In the genomic region with DNA sequence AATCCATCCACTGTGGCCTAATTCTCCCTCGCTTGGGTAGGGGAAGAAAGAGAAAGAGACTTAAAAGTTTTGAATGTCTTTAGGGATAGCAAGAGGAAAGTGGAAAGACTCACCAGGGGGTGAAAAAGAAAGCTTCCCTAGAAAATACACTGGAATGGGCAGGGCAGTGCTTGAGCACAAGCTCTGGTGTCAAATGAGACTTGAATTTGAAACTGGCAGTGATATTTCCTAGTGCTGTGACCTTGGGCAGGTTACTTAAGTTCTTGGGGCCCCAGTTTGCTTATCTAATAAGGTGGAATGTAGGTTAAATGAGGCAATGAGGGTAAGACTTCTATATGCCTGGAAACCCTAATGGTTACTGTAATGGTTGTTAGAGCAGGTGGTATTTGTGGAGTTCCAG, we compare ENCODE assay signal across 19 cellular contexts.
DNase-seq lines count a peak whose midpoint lies in the region; ATAC-seq and TF ChIP-seq lines count a peak whose summit lies in the region.
"Had no signal": no experiment of that assay in that cellular context is flagged by ENCODE, and none has a peak within 500 bp of the region (broad histone marks: within the 10 kb centered on the region; RNA-seq: fewer than 3 reads in every experiment).

No MANE protein-coding gene starts in this region.

- no peak overlapping the region for H3K27ac ChIP-seq in H9 (ENCODE audit: insufficient read length, low read depth, low read length)
- H3K27ac ChIP-seq in colonic mucosa = peak overlapping the region; percentile 57
- no peak overlapping the region for H3K27ac ChIP-seq in neural progenitor cell
- H3K27ac ChIP-seq: PC-9 had no signal

- H3T11ph ChIP-seq in H9 (ENCODE audit: low read length) = no peak overlapping the region

- H4K91ac ChIP-seq in H9 (ENCODE audit: insufficient read length, low read depth, low read length) = no peak overlapping the region

- no peaks in the 10 kb centered on the region for H3K79me1 ChIP-seq in H9 (ENCODE audit: insufficient read depth, low read depth, low read length, poor library complexity, severe bottlenecking)

- H3K36me3 ChIP-seq in colonic mucosa = no peaks in the 10 kb centered on the region
- H3K36me3 ChIP-seq in neural progenitor cell = no peaks in the 10 kb centered on the region
- H3K36me3 ChIP-seq: BE2C, HAP-1 had no signal

- H3K27ac Mint-ChIP-seq in H9 (no peak overlapping the region), neural progenitor cell (peak overlapping the region; percentile 58), progenitor cell of endocrine pancreas (no peak overlapping the region)

- H3K4ac ChIP-seq in H9 (ENCODE audit: low read depth, low read length) = no peak overlapping the region

- H4K5ac ChIP-seq in H9 (ENCODE audit: insufficient read length, low read depth, low read length) = no peak overlapping the region

- no peak overlapping the region for H2AFZ ChIP-seq in H9 (ENCODE audit: low read length)
- no peak overlapping the region for H2AFZ ChIP-seq in neural progenitor cell (replicated peaks)
- H2AFZ ChIP-seq: PC-9 had no signal

- H3K9ac ChIP-seq in H9 (ENCODE audit: extremely low read depth, insufficient read length, low read length) (no peak overlapping the region), colonic mucosa (ENCODE audit: low read depth in 2 of 2, low read length in 2 of 2) (no peak overlapping the region), neural progenitor cell (no peak overlapping the region)
- H3K9ac ChIP-seq: SK-N-SH had no signal

- H3K14ac ChIP-seq in H9 (ENCODE audit: insufficient read depth, low read length) = no peak overlapping the region

- no peak overlapping the region for H2BK15ac ChIP-seq in H9 (ENCODE audit: low read depth, low read length)

- ATAC-seq in left colon (peak; percentile 44), GM19023 (IDR thresholded peaks at IDR 0.05; ENCODE audit: unreplicated experiment) (no peak)

- no peak overlapping the region for H3K4me3 ChIP-seq in colonic mucosa
- H3K4me3 ChIP-seq in neural progenitor cell = no peak overlapping the region
- H3K4me3 ChIP-seq: HAP-1, PC-9 had no signal

- peaks cover 30% of the 10 kb centered on the region; the same call in 1 of the 2 replicates for H3K27me3 ChIP-seq in H9 (ENCODE audit: insufficient read depth, low read length)
- H3K27me3 ChIP-seq in colonic mucosa = no peaks in the 10 kb centered on the region
- peaks cover 14% of the 10 kb centered on the region for H3K27me3 ChIP-seq in neural progenitor cell
- H3K27me3 ChIP-seq: BE2C had no signal

- H3K36me3 Mint-ChIP-seq in H9 (ENCODE audit: insufficient read depth in 1 of 3, low read depth in 3 of 3) (no peaks in the 10 kb centered on the region), neural progenitor cell (no peaks in the 10 kb centered on the region), progenitor cell of endocrine pancreas (ENCODE audit: insufficient read depth) (no peaks in the 10 kb centered on the region)

- H3K9me3 Mint-ChIP-seq in H9 (peaks cover 0 to 5% of the 10 kb centered on the region in 2 experiments; a peak in 2 of 5 replicates), neural progenitor cell (no peaks in the 10 kb centered on the region), progenitor cell of endocrine pancreas (ENCODE audit: low read depth) (no peaks in the 10 kb centered on the region)

- no peaks in the 10 kb centered on the region for H4K20me1 ChIP-seq in H9 (ENCODE audit: control insufficient read depth, insufficient read depth, insufficient read length)
- H4K20me1 ChIP-seq in neural progenitor cell (ENCODE audit: low read depth) = no peaks in the 10 kb centered on the region

- peaks cover 27% of the 10 kb centered on the region for H3F3A ChIP-seq in neural progenitor cell (ENCODE audit: low read depth)

- H4K8ac ChIP-seq in H9 (replicated peaks; ENCODE audit: insufficient read length, low read depth, low read length) = no peak overlapping the region

- no peak overlapping the region for H2AK5ac ChIP-seq in H9 (ENCODE audit: insufficient read length, low read length)

- no peak overlapping the region for H3K23ac ChIP-seq in H9 (ENCODE audit: insufficient read length, low read depth, low read length)

- H3K56ac ChIP-seq in H9 (ENCODE audit: insufficient read length, low read depth, low read length) = no peak overlapping the region

- no peak overlapping the region for H2BK5ac ChIP-seq in H9 (ENCODE audit: insufficient read length, low read length)

- peak overlapping the region; percentile 17 for H3K4me2 ChIP-seq in H9 (ENCODE audit: insufficient read depth, insufficient read length, low read length)
- H3K4me2 ChIP-seq in neural progenitor cell = peak overlapping the region; percentile 32
- H3K4me2 ChIP-seq: PC-9, SK-N-SH had no signal

- peaks cover 75% of the 10 kb centered on the region for H3K27me3 Mint-ChIP-seq in H9 (ENCODE audit: low read depth)
- H3K27me3 Mint-ChIP-seq in neural progenitor cell (ENCODE audit: insufficient read depth, low read depth) = peaks cover 21% of the 10 kb centered on the region
- H3K27me3 Mint-ChIP-seq in progenitor cell of endocrine pancreas = peaks cover 54% of the 10 kb centered on the region

- intact Hi-C loops in colonic mucosa (cut with DNase I) = no loop called here
- intact Hi-C loops in left colon (cut with DNase I, micrococcal nuclease) = no loop called here

- H3K4me1 ChIP-seq in H9 (ENCODE audit: insufficient read depth, low read length) (peaks cover 10% of the 10 kb centered on the region), colonic mucosa (no peaks in the 10 kb centered on the region), neural progenitor cell (peaks cover 32% of the 10 kb centered on the region)
- H3K4me1 ChIP-seq: BE2C, HAP-1 had no signal

- no peak overlapping the region for H2BK12ac ChIP-seq in H9 (ENCODE audit: insufficient read length, low read depth, low read length)

- H3K79me2 ChIP-seq in H9 (ENCODE audit: insufficient read depth, low read length) (no peaks in the 10 kb centered on the region), neural progenitor cell (ENCODE audit: low read depth) (no peaks in the 10 kb centered on the region)

- peaks cover 8% of the 10 kb centered on the region for H3K23me2 ChIP-seq in H9 (ENCODE audit: insufficient read length, low read depth, low read length, poor library complexity, severe bottlenecking)

- H2BK20ac ChIP-seq in H9 (ENCODE audit: low read depth, low read length, poor library complexity, severe bottlenecking) = no peak overlapping the region

- no peak overlapping the region for H2BK120ac ChIP-seq in H9 (ENCODE audit: low read depth, low read length, poor library complexity, severe bottlenecking)

- DNase-seq in H9 (no peak), colonic mucosa (no peak), left colon (no peak), neural progenitor cell (ENCODE audit: low spot score) (no peak), progenitor cell of endocrine pancreas (ENCODE audit: low spot score, unreplicated experiment) (no peak), NCI-H128 (lab: John Stamatoyannopoulos, UW; ENCODE audit: unreplicated experiment) (no peak)
- no peak for DNase-seq in activated CD4-positive, alpha-beta T cell treated with anti-CD3 and anti-CD28 coated beads for 48 hours
- DNase-seq: BE2C, EL, KG1, NCI-H1092 treated with DMSO at 0.1 percent for 48 hours, NCI-H2081, NCI-H2171 treated with DMSO at 0.1 percent for 48 hours, NCI-H524 treated with DMSO at 0.1 percent for 48 hours, PC-9, SIG-M5, SK-N-SH had no signal

- H3K4me3 Mint-ChIP-seq in H9 (no peak overlapping the region), neural progenitor cell (no peak overlapping the region), progenitor cell of endocrine pancreas (ENCODE audit: low read depth) (no peak overlapping the region)

- TF ChIP-seq CTCF in H9 (conservative IDR thresholded peaks at IDR 0.05) (no peak), colonic mucosa (IDR thresholded peaks at IDR 0.05) (no peak), neural progenitor cell (IDR thresholded peaks at IDR 0.05) (no peak), progenitor cell of endocrine pancreas (IDR thresholded peaks at IDR 0.05; ENCODE audit: unreplicated experiment) (no peak)

- WGBS in H9 (ENCODE audit: extremely low coverage, insufficient read length, low lambda C conversion rate) = no CpG with 5 or more reads among the region's 1 CpG

- no peak overlapping the region for H3K18ac ChIP-seq in H9 (ENCODE audit: insufficient read length, low read depth, low read length)

- H3K9me3 ChIP-seq in H9 (ENCODE audit: control insufficient read depth, low read depth, low read length) (no peaks in the 10 kb centered on the region), colonic mucosa (no peaks in the 10 kb centered on the region), neural progenitor cell (ENCODE audit: low read depth) (no peaks in the 10 kb centered on the region)
- H3K9me3 ChIP-seq: BE2C, HAP-1, SK-N-SH had no signal

- H3K4me1 Mint-ChIP-seq in H9 (peaks cover 45 to 50% of the 10 kb centered on the region in 2 experiments), neural progenitor cell (peaks cover 34% of the 10 kb centered on the region), progenitor cell of endocrine pancreas (ENCODE audit: low read depth) (peaks cover 15% of the 10 kb centered on the region)
